Comparison of ENCODE assay signal across 17 cellular contexts in genomic region chr3:44948239-44948638, GRCh38. TPM values are rescaled to one million over a fixed set of nuclear protein-coding genes. Genes with fewer than 3 reads are reported as not detected.
A peak's percentile ranks its signal among the peaks of the same experiment; 100 is the strongest.
DNase-seq lines count a peak whose midpoint lies in the region; ATAC-seq and TF ChIP-seq lines count a peak whose summit lies in the region.
"Had no signal": no experiment of that assay in that cellular context is flagged by ENCODE, and none has a peak within 500 bp of the region (broad histone marks: within the 10 kb centered on the region; RNA-seq: fewer than 3 reads in every experiment).

No MANE protein-coding gene starts in this region.

- H3K79me2 ChIP-seq in smooth muscle cell (ENCODE audit: low read depth): no peaks in the 10 kb centered on the region
- peaks cover 18% of the 10 kb centered on the region for H3K79me2 ChIP-seq in neural progenitor cell (ENCODE audit: low read depth)

- ATAC-seq in activated T-helper 17 cell treated with anti-CD3 and anti-CD28 coated beads, Interleukin-2, amount 50 U/mL, for 72 hours (replicated peaks): no peak
- peak; percentile 56 for ATAC-seq in esophagus mucosa
- ATAC-seq: A549 had no signal

- CTCF ChIA-PET in Caco-2 (lab: Charles Lee): interaction anchor here (0.5 kb wide), 1 partner anchor 654 kb away, joined by 3 read pairs; no protein-coding TSS in a partner anchor

- H3K4me1 Mint-ChIP-seq in activated T-helper 17 cell treated with anti-CD3 and anti-CD28 coated beads, Interleukin-2, amount 50 U/mL, for 72 hours: peaks cover 12% of the 10 kb centered on the region
- H3K4me1 Mint-ChIP-seq in Caco-2 (ENCODE audit: low read depth, unreplicated experiment) (no peaks in the 10 kb centered on the region), neural progenitor cell (peaks cover 7% of the 10 kb centered on the region)

- POLR2A ChIA-PET in Caco-2 (lab: Charles Lee): interaction anchor here (0.6 kb wide), 1 partner anchor 27 kb away, joined by 3 read pairs; no protein-coding TSS in a partner anchor

- TF ChIP-seq CTCF in smooth muscle cell (IDR thresholded peaks at IDR 0.05; ENCODE audit: borderline replicate concordance, insufficient read depth, poor library complexity, severe bottlenecking) (no peak), Caco-2 (IDR thresholded peaks at IDR 0.05; ENCODE audit: insufficient read depth in 1 of 2, low read depth in 1 of 2, low read length in 1 of 2, severe bottlenecking in 1 of 2, unreplicated experiment in 1 of 2) (no peak), neural progenitor cell (IDR thresholded peaks at IDR 0.05) (no peak)

- H3K27me3 Mint-ChIP-seq in activated T-helper 17 cell treated with anti-CD3 and anti-CD28 coated beads, Interleukin-2, amount 50 U/mL, for 72 hours: no peaks in the 10 kb centered on the region
- no peaks in the 10 kb centered on the region for H3K27me3 Mint-ChIP-seq in Caco-2 (ENCODE audit: insufficient read depth, unreplicated experiment)
- H3K27me3 Mint-ChIP-seq in neural progenitor cell (ENCODE audit: insufficient read depth, low read depth): no peaks in the 10 kb centered on the region
- H3K27me3 Mint-ChIP-seq: B cell; CD8-positive, alpha-beta memory T cell; IgD-negative memory B cell had no signal

- no peak overlapping the region for H3K4me3 ChIP-seq in smooth muscle cell
- no peak overlapping the region for H3K4me3 ChIP-seq in Caco-2 (ENCODE audit: low read depth, low read length)
- H3K4me3 ChIP-seq in neural progenitor cell: no peak overlapping the region
- H3K4me3 ChIP-seq: A549; BLaER1 treated with 17β-estradiol and CSF1 and Interleukin-3, amounts not matched to agents 10 nM and 100 nM; GM23248 had no signal

- H3K27ac Mint-ChIP-seq in activated T-helper 17 cell treated with anti-CD3 and anti-CD28 coated beads, Interleukin-2, amount 50 U/mL, for 72 hours: peak overlapping the region; percentile 14
- H3K27ac Mint-ChIP-seq in Caco-2 (ENCODE audit: unreplicated experiment): no peak overlapping the region
- H3K27ac Mint-ChIP-seq in neural progenitor cell: no peak overlapping the region
- H3K27ac Mint-ChIP-seq: B cell had no signal

- H3K9me3 Mint-ChIP-seq in activated T-helper 17 cell treated with anti-CD3 and anti-CD28 coated beads, Interleukin-2, amount 50 U/mL, for 72 hours: no peaks in the 10 kb centered on the region
- H3K9me3 Mint-ChIP-seq in Caco-2 (ENCODE audit: unreplicated experiment) (no peaks in the 10 kb centered on the region), neural progenitor cell (no peaks in the 10 kb centered on the region)
- H3K9me3 Mint-ChIP-seq: CD8-positive, alpha-beta memory T cell; IgD-negative memory B cell had no signal

- H3K4me2 ChIP-seq in smooth muscle cell: peak overlapping the region; percentile 61
- no peak overlapping the region for H3K4me2 ChIP-seq in neural progenitor cell
- H3K4me2 ChIP-seq: A549; BLaER1 treated with 17β-estradiol and CSF1 and Interleukin-3, amounts not matched to agents 10 nM and 100 nM had no signal

- H2AFZ ChIP-seq in smooth muscle cell (ENCODE audit: low read depth) (no peak overlapping the region), neural progenitor cell (replicated peaks) (no peak overlapping the region)
- H2AFZ ChIP-seq: GM23248 had no signal

- intact Hi-C loops in Caco-2 (cut with micrococcal nuclease; ENCODE audit: unreplicated experiment): no loop called here

- H3F3A ChIP-seq in smooth muscle cell (ENCODE audit: low read depth) (no peaks in the 10 kb centered on the region), neural progenitor cell (ENCODE audit: low read depth) (peaks cover 20% of the 10 kb centered on the region)

- H3K36me3 ChIP-seq in smooth muscle cell (ENCODE audit: low read depth) (no peaks in the 10 kb centered on the region), Caco-2 (ENCODE audit: control insufficient read depth, insufficient read depth, low read length) (peaks cover 1% of the 10 kb centered on the region), neural progenitor cell (no peaks in the 10 kb centered on the region)

- H3K4me3 Mint-ChIP-seq in activated T-helper 17 cell treated with anti-CD3 and anti-CD28 coated beads, Interleukin-2, amount 50 U/mL, for 72 hours: no peak overlapping the region
- no peak overlapping the region for H3K4me3 Mint-ChIP-seq in Caco-2 (ENCODE audit: unreplicated experiment)
- no peak overlapping the region for H3K4me3 Mint-ChIP-seq in neural progenitor cell
- H3K4me3 Mint-ChIP-seq: B cell; CD8-positive, alpha-beta memory T cell; IgD-negative memory B cell had no signal

- H3K4me1 ChIP-seq in smooth muscle cell (ENCODE audit: low read depth): no peaks in the 10 kb centered on the region
- H3K4me1 ChIP-seq in Caco-2: no peaks in the 10 kb centered on the region
- peaks cover 14% of the 10 kb centered on the region for H3K4me1 ChIP-seq in neural progenitor cell
- H3K4me1 ChIP-seq: A549 had no signal

- no peak overlapping the region for H3K9ac ChIP-seq in smooth muscle cell (ENCODE audit: low read depth)
- no peak overlapping the region for H3K9ac ChIP-seq in neural progenitor cell
- H3K9ac ChIP-seq: BLaER1 treated with 17β-estradiol and CSF1 and Interleukin-3, amounts not matched to agents 10 nM and 100 nM; GM23248 had no signal

- H3K27me3 ChIP-seq in smooth muscle cell (ENCODE audit: low read depth) (no peaks in the 10 kb centered on the region), Caco-2 (replicated peaks; ENCODE audit: control insufficient read depth, insufficient read depth, low read length) (no peaks in the 10 kb centered on the region), neural progenitor cell (no peaks in the 10 kb centered on the region)
- H3K27me3 ChIP-seq: BLaER1 treated with 17β-estradiol and CSF1 and Interleukin-3, amounts not matched to agents 10 nM and 100 nM had no signal

- 64% methylated on average over 3 of the region's 3 CpGs for WGBS in smooth muscle cell (ENCODE audit: low lambda C conversion rate)

- H3K27ac ChIP-seq in smooth muscle cell (ENCODE audit: low read depth): no peak overlapping the region
- no peak overlapping the region for H3K27ac ChIP-seq in neural progenitor cell
- H3K27ac ChIP-seq: 22Rv1; A549; BLaER1 treated with 17β-estradiol and CSF1 and Interleukin-3, amounts not matched to agents 10 nM and 100 nM; GM23248 had no signal

- DNase-seq in activated effector memory CD4-positive, alpha-beta T cell treated with anti-CD3 and anti-CD28 coated beads, Interleukin-2, amount 50 U/mL, for 16 hours: peak; percentile 30
- no peak for DNase-seq in activated effector memory CD4-positive, alpha-beta T cell treated with Interleukin-2 at 50 U/mL for 16 hours
- DNase-seq in smooth muscle cell (lab: John Stamatoyannopoulos, UW; ENCODE audit: unreplicated experiment) (no peak), epidermal melanocyte (ENCODE audit: insufficient read length, low spot score) (no peak), Caco-2 (no peak), neural progenitor cell (ENCODE audit: low spot score) (no peak)
- DNase-seq: CD8-positive, alpha-beta memory T cell; COR-L47; GM23248; HCEC 1CT had no signal

- H4K20me1 ChIP-seq in smooth muscle cell (ENCODE audit: low read depth): peaks cover 62% of the 10 kb centered on the region
- H4K20me1 ChIP-seq in neural progenitor cell (ENCODE audit: low read depth): peaks cover 35% of the 10 kb centered on the region

- BruUV-seq in Caco-2 (replicated peaks; lab: Mats Ljungman, UMichigan): no TSS peak

- peaks cover 24% of the 10 kb centered on the region for H3K36me3 Mint-ChIP-seq in activated T-helper 17 cell treated with anti-CD3 and anti-CD28 coated beads, Interleukin-2, amount 50 U/mL, for 72 hours (ENCODE audit: low read depth)
- peaks cover under 1% of the 10 kb centered on the region for H3K36me3 Mint-ChIP-seq in Caco-2 (ENCODE audit: insufficient read depth, unreplicated experiment)
- peaks cover 12% of the 10 kb centered on the region for H3K36me3 Mint-ChIP-seq in neural progenitor cell

- H3K9me3 ChIP-seq in smooth muscle cell (replicated peaks; ENCODE audit: low read depth): no peaks in the 10 kb centered on the region
- H3K9me3 ChIP-seq in Caco-2: no peaks in the 10 kb centered on the region
- H3K9me3 ChIP-seq in neural progenitor cell (ENCODE audit: low read depth): no peaks in the 10 kb centered on the region
- H3K9me3 ChIP-seq: A549; BLaER1 treated with 17β-estradiol and CSF1 and Interleukin-3, amounts not matched to agents 10 nM and 100 nM had no signal

RNA-seq across cellular contexts. Expression of gene ZDHHC3, which starts 27.7 kb away (rescaled TPM):
- total RNA-seq in activated T-helper 17 cell treated with anti-CD3 and anti-CD28 coated beads, Interleukin-2, amount 50 U/mL, for 72 hours: 10 to 100 TPM; 20.5 to 50.5 TPM
- 72.3 TPM for total RNA-seq in esophagus mucosa
- total RNA-seq in smooth muscle cell: 38.2 and 63.7 TPM in 2 replicates
- polyA plus RNA-seq in smooth muscle cell: 34.8 and 40.5 TPM in 2 replicates
- 68.4 and 71.3 TPM in 2 replicates for total RNA-seq in Caco-2 (2022)
- total RNA-seq in neural progenitor cell (ENCODE audit: low replicate concordance): 41.2 and 65.8 TPM in 2 replicates

RNA-seq across cellular contexts. Expression of gene EXOSC7, which starts 27.8 kb away (rescaled TPM):
- total RNA-seq in activated T-helper 17 cell treated with anti-CD3 and anti-CD28 coated beads, Interleukin-2, amount 50 U/mL, for 72 hours: 10 to 100 TPM; 47.0 to 70.5 TPM
- total RNA-seq in esophagus mucosa (32.5 TPM), smooth muscle cell (42.2 and 48.7 TPM in 2 replicates), Caco-2 (2022) (70.9 and 73.8 TPM in 2 replicates), neural progenitor cell (ENCODE audit: low replicate concordance) (86.6 and 88.7 TPM in 2 replicates)
- polyA plus RNA-seq in smooth muscle cell: 49.0 and 61.2 TPM in 2 replicates
